ENCODE assay signal across 23 cellular contexts in genomic region chr4:3784469-3785291, GRCh38. TPM values are rescaled to one million over a fixed set of nuclear protein-coding genes. Genes with fewer than 3 reads are reported as not detected.
DNase-seq lines count a peak whose midpoint lies in the region; ATAC-seq and TF ChIP-seq lines count a peak whose summit lies in the region.
"Had no signal": no experiment of that assay in that cellular context is flagged by ENCODE, and none has a peak within 500 bp of the region (broad histone marks: within the 10 kb centered on the region; RNA-seq: fewer than 3 reads in every experiment).

No MANE protein-coding gene starts in this region.

- peak; percentile 5 for DNase-seq in NCI-H2227 (lab: John Stamatoyannopoulos, UW; ENCODE audit: unreplicated experiment)
- no peak for DNase-seq in NCI-H2227 treated with DMSO at 0.1 percent for 48 hours (lab: John Stamatoyannopoulos, UW)
- peak; percentile 18 for DNase-seq in NCI-H2171 (lab: John Stamatoyannopoulos, UW)
- DNase-seq in WTC11 (ENCODE audit: low spot score) = no peak
- peak; percentile 36 for DNase-seq in neural progenitor cell (ENCODE audit: low spot score)
- no peak for DNase-seq in mesenteric fat pad (ENCODE audit: low spot score)
- DNase-seq in natural killer cell treated with Interleukin-12 subunit alpha and Interleukin-12 subunit beta and Interleukin-15 and Interleukin-18, amount 100 ng/mL, for 72 hours (ENCODE audit: low spot score) = no peak
- no peak for DNase-seq in RKO (ENCODE audit: low spot score)
- DNase-seq: activated B cell treated with CpG ODN at 0.5 μM for 24 hours, activated gamma-delta T cell treated with Interleukin-2 at 50 U/mL for 16 hours, activated T-cell treated with anti-CD3 and anti-CD28 coated beads for 4 hours, amniotic stem cell, caudate nucleus, kidney glomerular epithelial cell, natural killer cell, NCI-H187 treated with DMSO at 0.1 percent for 48 hours, NCI-H774, uterus had no signal

- no peaks in the 10 kb centered on the region for H3K4me1 ChIP-seq in neural progenitor cell
- H3K4me1 ChIP-seq: gastroesophageal sphincter, uterus had no signal

- no peaks in the 10 kb centered on the region for H3K79me2 ChIP-seq in neural progenitor cell (ENCODE audit: low read depth)

- H3K36me3 Mint-ChIP-seq in WTC11 (no peaks in the 10 kb centered on the region), neural progenitor cell (no peaks in the 10 kb centered on the region)
- H3K36me3 Mint-ChIP-seq in natural killer cell treated with Interleukin-12 subunit alpha and Interleukin-12 subunit beta and Interleukin-15 and Interleukin-18, amount 100 ng/mL, for 72 hours = no peaks in the 10 kb centered on the region
- H3K36me3 Mint-ChIP-seq: activated CD4-positive, alpha-beta memory T cell treated with anti-CD3 and anti-CD28 coated beads for 36 hours; natural killer cell; stimulated activated effector memory CD8-positive, alpha-beta T cell treated with anti-CD3 and anti-CD28 coated beads, Interleukin-12 subunit alpha, Interleukin-12 subunit beta, amount 100 ng/mL, for 72 hours had no signal

- H3K27me3 ChIP-seq in neural progenitor cell = no peaks in the 10 kb centered on the region
- H3K27me3 ChIP-seq: uterus had no signal

- CTCF ChIA-PET in WTC11 (lab: Charles Lee) = interaction anchor here (0.6 to 9.7 kb wide), 20 partner anchors 8 to 399 kb away, joined by 3 to 87 read pairs (median 4); partner anchors contain the start of gene ADRA2C

- H3K27ac Mint-ChIP-seq in WTC11 (no peak overlapping the region), neural progenitor cell (no peak overlapping the region)
- no peak overlapping the region for H3K27ac Mint-ChIP-seq in natural killer cell treated with Interleukin-12 subunit alpha and Interleukin-12 subunit beta and Interleukin-15 and Interleukin-18, amount 100 ng/mL, for 72 hours
- H3K27ac Mint-ChIP-seq: activated B cell treated with CpG ODN at 0.5 μM for 24 hours; activated CD4-positive, alpha-beta memory T cell treated with anti-CD3 and anti-CD28 coated beads for 36 hours; natural killer cell; stimulated activated effector memory CD8-positive, alpha-beta T cell treated with anti-CD3 and anti-CD28 coated beads, Interleukin-12 subunit alpha, Interleukin-12 subunit beta, amount 100 ng/mL, for 72 hours had no signal

- H3K9ac ChIP-seq in neural progenitor cell = no peak overlapping the region

- H3K4me3 Mint-ChIP-seq in WTC11 (no peak overlapping the region), neural progenitor cell (no peak overlapping the region)
- H3K4me3 Mint-ChIP-seq in natural killer cell treated with Interleukin-12 subunit alpha and Interleukin-12 subunit beta and Interleukin-15 and Interleukin-18, amount 100 ng/mL, for 72 hours = no peak overlapping the region
- H3K4me3 Mint-ChIP-seq: activated B cell treated with CpG ODN at 0.5 μM for 24 hours; activated CD4-positive, alpha-beta memory T cell treated with anti-CD3 and anti-CD28 coated beads for 36 hours; natural killer cell; stimulated activated effector memory CD8-positive, alpha-beta T cell treated with anti-CD3 and anti-CD28 coated beads, Interleukin-12 subunit alpha, Interleukin-12 subunit beta, amount 100 ng/mL, for 72 hours had no signal

- H3K4me1 Mint-ChIP-seq in WTC11 (peaks cover 3% of the 10 kb centered on the region), neural progenitor cell (peaks cover 10% of the 10 kb centered on the region)
- no peaks in the 10 kb centered on the region for H3K4me1 Mint-ChIP-seq in natural killer cell treated with Interleukin-12 subunit alpha and Interleukin-12 subunit beta and Interleukin-15 and Interleukin-18, amount 100 ng/mL, for 72 hours (ENCODE audit: low read depth in 2 of 2)
- H3K4me1 Mint-ChIP-seq: activated B cell treated with CpG ODN at 0.5 μM for 24 hours; natural killer cell; stimulated activated effector memory CD8-positive, alpha-beta T cell treated with anti-CD3 and anti-CD28 coated beads, Interleukin-12 subunit alpha, Interleukin-12 subunit beta, amount 100 ng/mL, for 72 hours had no signal

- no peaks in the 10 kb centered on the region for H3K9me3 Mint-ChIP-seq in WTC11
- H3K9me3 Mint-ChIP-seq in neural progenitor cell = no peaks in the 10 kb centered on the region
- H3K9me3 Mint-ChIP-seq in natural killer cell treated with Interleukin-12 subunit alpha and Interleukin-12 subunit beta and Interleukin-15 and Interleukin-18, amount 100 ng/mL, for 72 hours = no peaks in the 10 kb centered on the region
- H3K9me3 Mint-ChIP-seq: activated B cell treated with CpG ODN at 0.5 μM for 24 hours; activated CD4-positive, alpha-beta memory T cell treated with anti-CD3 and anti-CD28 coated beads for 36 hours; natural killer cell; stimulated activated effector memory CD8-positive, alpha-beta T cell treated with anti-CD3 and anti-CD28 coated beads, Interleukin-12 subunit alpha, Interleukin-12 subunit beta, amount 100 ng/mL, for 72 hours had no signal

- ATAC-seq in WTC11 = peak; percentile 4; the same call in 1 of the 2 replicates
- ATAC-seq in natural killer cell treated with Interleukin-12 subunit alpha and Interleukin-12 subunit beta and Interleukin-15 and Interleukin-18, amount 100 ng/mL, for 72 hours = no peak
- ATAC-seq: gastroesophageal sphincter, natural killer cell, PC-3 had no signal

- no peak overlapping the region for H2AFZ ChIP-seq in neural progenitor cell (replicated peaks)

- H3K4me3 ChIP-seq in neural progenitor cell = no peak overlapping the region
- H3K4me3 ChIP-seq: gastroesophageal sphincter, uterus had no signal

- POLR2A ChIA-PET in WTC11 (lab: Charles Lee) = no interaction called here

- H3K27ac ChIP-seq in neural progenitor cell = no peak overlapping the region
- H3K27ac ChIP-seq: gastroesophageal sphincter, uterus had no signal

- H3K4me2 ChIP-seq in neural progenitor cell = no peak overlapping the region

- H4K20me1 ChIP-seq in neural progenitor cell (ENCODE audit: low read depth) = no peaks in the 10 kb centered on the region

- H3K36me3 ChIP-seq in neural progenitor cell = no peaks in the 10 kb centered on the region
- H3K36me3 ChIP-seq: gastroesophageal sphincter, uterus had no signal

- no peak for TF ChIP-seq CTCF in WTC11 (IDR thresholded peaks at IDR 0.05)
- no peak for TF ChIP-seq CTCF in neural progenitor cell (IDR thresholded peaks at IDR 0.05)

- H3K9me3 ChIP-seq in neural progenitor cell (ENCODE audit: low read depth) = no peaks in the 10 kb centered on the region
- H3K9me3 ChIP-seq: gastroesophageal sphincter, uterus had no signal

- no peaks in the 10 kb centered on the region for H3K27me3 Mint-ChIP-seq in WTC11 (ENCODE audit: low read depth)
- peaks cover 12% of the 10 kb centered on the region for H3K27me3 Mint-ChIP-seq in neural progenitor cell (ENCODE audit: insufficient read depth, low read depth)
- no peaks in the 10 kb centered on the region for H3K27me3 Mint-ChIP-seq in natural killer cell treated with Interleukin-12 subunit alpha and Interleukin-12 subunit beta and Interleukin-15 and Interleukin-18, amount 100 ng/mL, for 72 hours
- H3K27me3 Mint-ChIP-seq: activated CD4-positive, alpha-beta memory T cell treated with anti-CD3 and anti-CD28 coated beads for 36 hours had no signal

- H3F3A ChIP-seq in neural progenitor cell (ENCODE audit: low read depth) = no peaks in the 10 kb centered on the region

TF ChIP-seq in WTC11, 78 proteins besides CTCF, POLR2A, EP300 and RAD21:
- TF ChIP-seq NFE2L1 (CRISPR knock-in tag; IDR thresholded peaks at IDR 0.05) (no peak), HMGXB4 (CRISPR knock-in tag; IDR thresholded peaks at IDR 0.05) (no peak), GABPB1 (CRISPR knock-in tag; IDR thresholded peaks at IDR 0.05) (peak; percentile 20), E2F4 (CRISPR knock-in tag; IDR thresholded peaks at IDR 0.05; ENCODE audit: borderline replicate concordance, low read depth) (no peak), JUN (CRISPR knock-in tag; IDR thresholded peaks at IDR 0.05) (no peak)

RNA-seq across cellular contexts. Expression of gene ADRA2C, which starts 18.5 kb away (rescaled TPM):
- total RNA-seq in WTC11 (2021) = 19.8 to 21.8 TPM (median 20.7 TPM) in 3 replicates
- total RNA-seq in neural progenitor cell (ENCODE audit: low replicate concordance) = 2.5 and 12.9 TPM in 2 replicates
- 8.6 TPM for total RNA-seq in mesenteric fat pad
- total RNA-seq in natural killer cell treated with Interleukin-12 subunit alpha and Interleukin-12 subunit beta and Interleukin-15 and Interleukin-18, amount 100 ng/mL, for 72 hours = not detected
- total RNA-seq: activated B cell treated with CpG ODN at 0.5 μM for 24 hours; activated CD4-positive, alpha-beta memory T cell treated with anti-CD3 and anti-CD28 coated beads for 36 hours; natural killer cell; PC-3; T-helper 2 cell treated with Interferon-gamma antibody and Interleukin-4, amounts not matched to agents 100 ng/mL and 5 ng/mL, for 36 hours had no signal

Comparison
In these comparisons a context has a peak if more than half of its experiments do, and no peak if none do; other contexts are left out.
1. DNase-seq: peak in NCI-H2227 (single experiment), NCI-H2171 (single experiment) and neural progenitor cell (single experiment); none in NCI-H2227 treated with DMSO at 0.1 percent for 48 hours (single experiment), WTC11 (single experiment), mesenteric fat pad (single experiment), natural killer cell treated with Interleukin-12 subunit alpha and Interleukin-12 subunit beta and Interleukin-15 and Interleukin-18, amount 100 ng/mL, for 72 hours (single experiment) and RKO (single experiment).